ENCODE assay signal across 1 cellular context in the genomic region with DNA sequence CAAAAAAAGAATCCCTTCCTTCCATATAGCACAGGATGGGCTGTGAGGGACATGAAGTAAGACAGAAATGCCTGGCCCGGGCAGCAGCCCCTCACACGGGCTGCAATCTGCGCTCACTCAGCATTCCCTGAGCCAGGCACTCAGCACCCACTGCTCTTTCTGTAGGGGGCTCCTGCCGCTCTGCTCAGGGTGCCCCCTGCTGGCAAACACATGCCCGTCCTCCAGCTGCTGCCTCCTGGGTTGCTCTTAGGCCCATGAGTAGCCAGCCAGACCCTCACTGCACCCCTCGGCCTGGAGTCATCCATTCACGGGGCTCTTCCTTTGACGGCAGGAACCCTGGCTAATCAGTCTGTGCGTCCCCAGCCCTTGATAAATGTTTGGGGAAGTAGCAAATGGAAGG.
TF ChIP-seq lines count a peak whose summit lies in the region.

No MANE protein-coding gene starts in this region.

TF ChIP-seq in K562, 482 proteins besides CTCF, POLR2A, EP300 and RAD21:
- TF ChIP-seq CTBP1 (IDR thresholded peaks at IDR 0.05; ENCODE audit: borderline replicate concordance), result no peak
- TF ChIP-seq SUPT5H (IDR thresholded peaks at IDR 0.05), result no peak
- no peak for TF ChIP-seq ZNF436 (CRISPR knock-in tag; IDR thresholded peaks at IDR 0.05)
- no peak for TF ChIP-seq MEF2D (tag; conservative IDR thresholded peaks at IDR 0.05; ENCODE audit: low read depth)
- TF ChIP-seq ELF4 (CRISPR knock-in tag; IDR thresholded peaks at IDR 0.05), result no peak
- no peak for TF ChIP-seq ZNF41 (CRISPR knock-in tag; conservative IDR thresholded peaks at IDR 0.05)
- TF ChIP-seq RFX7 (CRISPR knock-in tag; IDR thresholded peaks at IDR 0.05), result no peak
- no peak for TF ChIP-seq CBX8 (IDR thresholded peaks at IDR 0.05; ENCODE audit: borderline replicate concordance, extremely low read depth, low read depth, low read length, poor library complexity, severe bottlenecking)
- no peak for TF ChIP-seq NCOA1 (IDR thresholded peaks at IDR 0.05; ENCODE audit: low read depth)
- TF ChIP-seq, protein P1, sequence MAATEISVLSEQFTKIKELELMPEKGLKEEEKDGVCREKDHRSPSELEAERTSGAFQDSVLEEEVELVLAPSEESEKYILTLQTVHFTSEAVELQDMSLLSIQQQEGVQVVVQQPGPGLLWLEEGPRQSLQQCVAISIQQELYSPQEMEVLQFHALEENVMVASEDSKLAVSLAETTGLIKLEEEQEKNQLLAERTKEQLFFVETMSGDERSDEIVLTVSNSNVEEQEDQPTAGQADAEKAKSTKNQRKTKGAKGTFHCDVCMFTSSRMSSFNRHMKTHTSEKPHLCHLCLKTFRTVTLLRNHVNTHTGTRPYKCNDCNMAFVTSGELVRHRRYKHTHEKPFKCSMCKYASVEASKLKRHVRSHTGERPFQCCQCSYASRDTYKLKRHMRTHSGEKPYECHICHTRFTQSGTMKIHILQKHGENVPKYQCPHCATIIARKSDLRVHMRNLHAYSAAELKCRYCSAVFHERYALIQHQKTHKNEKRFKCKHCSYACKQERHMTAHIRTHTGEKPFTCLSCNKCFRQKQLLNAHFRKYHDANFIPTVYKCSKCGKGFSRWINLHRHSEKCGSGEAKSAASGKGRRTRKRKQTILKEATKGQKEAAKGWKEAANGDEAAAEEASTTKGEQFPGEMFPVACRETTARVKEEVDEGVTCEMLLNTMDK (IDR thresholded peaks at IDR 0.05; ENCODE audit: borderline replicate concordance, insufficient read depth, low read depth, low read length, poor library complexity, severe bottlenecking), result peak; percentile 36
- no peak for TF ChIP-seq NFYB (IDR thresholded peaks at IDR 0.05; ENCODE audit: extremely low read depth, insufficient read length)
- TF ChIP-seq CHD4 (IDR thresholded peaks at IDR 0.05; ENCODE audit: insufficient read depth, insufficient replicate concordance, low read depth, low read length, poor library complexity, severe bottlenecking), result no peak
- TF ChIP-seq SMC3 (conservative IDR thresholded peaks at IDR 0.05; ENCODE audit: insufficient read depth, low read depth, low read length), result peak; percentile 30; the same call in 1 of the 2 replicates
- no peak for TF ChIP-seq ZNF134 (CRISPR knock-in tag; conservative IDR thresholded peaks at IDR 0.05)
- TF ChIP-seq ZNF707 (CRISPR knock-in tag; conservative IDR thresholded peaks at IDR 0.05), result no peak
- TF ChIP-seq TAL1 (IDR thresholded peaks at IDR 0.05), result no peak
